ENCODE assay signal across 18 cellular contexts in the genomic region with DNA sequence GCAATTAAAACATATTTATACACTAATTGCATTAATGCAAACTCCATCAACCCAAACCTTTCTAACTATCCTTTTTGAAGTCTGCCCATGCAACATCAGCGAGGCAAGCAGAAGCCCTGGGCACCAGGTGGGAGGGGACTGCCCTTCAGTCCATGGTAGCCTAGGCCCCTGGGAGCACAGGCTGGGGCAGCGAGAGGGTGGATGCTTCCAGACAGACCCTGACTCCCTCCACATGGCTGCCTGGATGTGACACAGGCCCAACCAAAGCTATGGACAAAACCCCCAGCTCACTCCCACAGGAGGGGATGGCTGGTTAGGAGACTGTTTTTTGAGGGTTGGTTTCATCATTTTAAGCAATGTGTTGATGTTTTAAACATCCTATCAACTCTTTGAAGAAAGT. TPM values are rescaled to one million over a fixed set of nuclear protein-coding genes. Genes with fewer than 3 reads are reported as not detected.
A peak's percentile ranks its signal among the peaks of the same experiment; 100 is the strongest.
DNase-seq lines count a peak whose midpoint lies in the region; ATAC-seq, FAIRE-seq and TF ChIP-seq lines count a peak whose summit lies in the region.
"Had no signal": no experiment of that assay in that cellular context is flagged by ENCODE, and none has a peak within 500 bp of the region (broad histone marks: within the 10 kb centered on the region; RNA-seq: fewer than 3 reads in every experiment).

No MANE protein-coding gene starts in this region.

- POLR2A ChIA-PET in PC-3 (lab: Charles Lee; ENCODE audit: unreplicated experiment) = no interaction called here
- POLR2A ChIA-PET in HepG2 (lab: Yijun Ruan, JAX) = no interaction called here

- no peaks in the 10 kb centered on the region for H3K4me1 Mint-ChIP-seq in progenitor cell of endocrine pancreas (ENCODE audit: low read depth)

- CTCF ChIA-PET in PC-3 (lab: Charles Lee) (no interaction called here), HepG2 (lab: Yijun Ruan, JAX; ENCODE audit: low intra/inter-chr PET ratio, low total read pairs) (no interaction called here)

- H3K4me3 ChIP-seq in PC-3 (ENCODE audit: low read length) (no peak overlapping the region), HepG2 (replicated peaks in 1 of 3; ENCODE audit: insufficient read depth in 1 of 3, low read depth in 2 of 3, low read length in 3 of 3) (no peak overlapping the region), vagina (no peak overlapping the region)
- H3K4me3 ChIP-seq: BLaER1 treated with 17β-estradiol and CSF1 and Interleukin-3, amounts not matched to agents 10 nM and 100 nM had no signal

- H3K4me2 ChIP-seq in PC-3 (ENCODE audit: low read length) = no peak overlapping the region
- H3K4me2 ChIP-seq in HepG2 (ENCODE audit: low read depth, low read length) = no peak overlapping the region
- H3K4me2 ChIP-seq: BLaER1 treated with 17β-estradiol and CSF1 and Interleukin-3, amounts not matched to agents 10 nM and 100 nM had no signal

- in situ Hi-C loops in GM13977 (cut with MboI; ENCODE audit: low pct_unique_long_range_greater_than_20kb, low sequenced_read_pairs, unreplicated experiment) (no loop called here), HepG2 (cut with HindIII; ENCODE audit: extremely low pct_ligation_motif_present, low pct_unique_long_range_greater_than_20kb) (no loop called here)

- H3K79me2 ChIP-seq in PC-3 (ENCODE audit: low read length) = no peaks in the 10 kb centered on the region
- H3K79me2 ChIP-seq in HepG2 (ENCODE audit: insufficient read depth, low read length) = no peaks in the 10 kb centered on the region

- H3K27me3 Mint-ChIP-seq in progenitor cell of endocrine pancreas = no peaks in the 10 kb centered on the region
- H3K27me3 Mint-ChIP-seq: CD4-positive, alpha-beta T cell had no signal

- H3K9ac ChIP-seq in PC-3 (ENCODE audit: low read length) (no peak overlapping the region), HepG2 (ENCODE audit: insufficient read depth, low read depth, low read length) (no peak overlapping the region)
- H3K9ac ChIP-seq: BLaER1 treated with 17β-estradiol and CSF1 and Interleukin-3, amounts not matched to agents 10 nM and 100 nM had no signal

- H3K36me3 Mint-ChIP-seq in progenitor cell of endocrine pancreas (ENCODE audit: insufficient read depth) = peaks cover 3% of the 10 kb centered on the region

- no peak for ATAC-seq in PC-3
- ATAC-seq in HepG2 = no peak

- no peak overlapping the region for H2AFZ ChIP-seq in PC-3 (ENCODE audit: low read length)
- H2AFZ ChIP-seq in HepG2 (ENCODE audit: low read length) = no peak overlapping the region

- BruUV-seq in PC-3 (replicated peaks; lab: Mats Ljungman, UMichigan) (TSS peak; percentile 15), HepG2 (replicated peaks; lab: Mats Ljungman, UMichigan) (TSS peak; percentile 53)

- H4K20me1 ChIP-seq in PC-3 (ENCODE audit: low read length) (no peaks in the 10 kb centered on the region), HepG2 (ENCODE audit: insufficient read depth, low read length) (no peaks in the 10 kb centered on the region)

- H3K27me3 ChIP-seq in PC-3 (ENCODE audit: low read length) (no peaks in the 10 kb centered on the region), HepG2 (ENCODE audit: control insufficient read depth in 1 of 2, insufficient read depth in 2 of 2, low read length in 2 of 2) (no peaks in the 10 kb centered on the region), vagina (no peaks in the 10 kb centered on the region)
- H3K27me3 ChIP-seq: BLaER1 treated with 17β-estradiol and CSF1 and Interleukin-3, amounts not matched to agents 10 nM and 100 nM had no signal

- H3K4me3 Mint-ChIP-seq in progenitor cell of endocrine pancreas (ENCODE audit: low read depth) = no peak overlapping the region
- H3K4me3 Mint-ChIP-seq: CD4-positive, alpha-beta T cell; HFFc6 had no signal

- peak; percentile 12 for DNase-seq in GM13977 (ENCODE audit: low spot score)
- no peak for DNase-seq in PC-3
- DNase-seq in HepG2 (ENCODE audit: low spot score) = no peak
- DNase-seq in progenitor cell of endocrine pancreas (ENCODE audit: low spot score, unreplicated experiment) = no peak
- no peak for DNase-seq in vagina (ENCODE audit: extremely low spot score in 2 of 2)
- no peak for DNase-seq in C1 segment of cervical spinal cord (lab: John Stamatoyannopoulos, UW)
- no peak for DNase-seq in iPS-NIHi7 (ENCODE audit: extremely low spot score)
- DNase-seq: ACHN; Calu3; CD4-positive, alpha-beta T cell; DMS 273 treated with DMSO at 0.1 percent for 48 hours; HCEC 1CT; HFFc6 had no signal

- TF ChIP-seq POLR2A in HepG2 (IDR thresholded peaks at IDR 0.05; ENCODE audit: insufficient read depth in 1 of 2, low read depth in 2 of 2, low read length in 2 of 2) (no peak), vagina (IDR thresholded peaks at IDR 0.05) (no peak)

- no peaks in the 10 kb centered on the region for H3K9me2 ChIP-seq in PC-3 (replicated peaks; ENCODE audit: low read length)

- 0 out of 2 replicates have a peak, but pooled peaks cover 3% of the 10 kb centered on the region for H3K36me3 ChIP-seq in PC-3 (ENCODE audit: low read depth, low read length)
- peaks cover 1 to 4% of the 10 kb centered on the region in 2 experiments; a peak in 2 of 5 replicates for H3K36me3 ChIP-seq in HepG2 (replicated peaks in 1 of 2; ENCODE audit: control insufficient read depth in 1 of 2, insufficient read depth in 2 of 2, low read length in 2 of 2)
- H3K36me3 ChIP-seq in vagina = peaks cover 0 to 21% of the 10 kb centered on the region in 2 donors

- H3F3A ChIP-seq in PC-3 (ENCODE audit: low read length, unreplicated experiment) = no peaks in the 10 kb centered on the region

- H3K9me3 ChIP-seq in PC-3 (ENCODE audit: low read length) (no peaks in the 10 kb centered on the region), HepG2 (ENCODE audit: low read length) (no peaks in the 10 kb centered on the region), vagina (no peaks in the 10 kb centered on the region)
- H3K9me3 ChIP-seq: BLaER1 treated with 17β-estradiol and CSF1 and Interleukin-3, amounts not matched to agents 10 nM and 100 nM had no signal

- no peaks in the 10 kb centered on the region for H3K4me1 ChIP-seq in PC-3 (ENCODE audit: insufficient read depth, low read length)
- peaks cover 22% of the 10 kb centered on the region for H3K4me1 ChIP-seq in HepG2 (ENCODE audit: insufficient read depth, low read length)
- no peaks in the 10 kb centered on the region for H3K4me1 ChIP-seq in vagina

- no peak for FAIRE-seq in HepG2 (lab: Jason Lieb, UNC)
- FAIRE-seq: HTR-8/SVneo had no signal

- no peak for TF ChIP-seq RAD21 in HepG2 (CRISPR knock-in tag; IDR thresholded peaks at IDR 0.05)

- TF ChIP-seq EP300 in HepG2 (IDR thresholded peaks at IDR 0.05; ENCODE audit: low read depth in 2 of 2, low read length in 2 of 2) (no peak), HepG2 (CRISPR knock-in tag; IDR thresholded peaks at IDR 0.05; ENCODE audit: borderline replicate concordance) (no peak)

- intact Hi-C loops in PC-3 (cut with micrococcal nuclease) = no loop called here
- intact Hi-C loops in HepG2 (cut with micrococcal nuclease; ENCODE audit: unreplicated experiment) = no loop called here
- intact Hi-C loops in vagina (cut with DNase I) = no loop called here

- WGBS in HepG2 (ENCODE audit: low lambda C conversion rate) = 95% methylated on average over 2 of the region's 2 CpGs

- TF ChIP-seq CTCF in GM13977 (IDR thresholded peaks at IDR 0.05; ENCODE audit: extremely low read depth, insufficient read depth, missing control alignments) = no peak
- no peak for TF ChIP-seq CTCF in PC-3 (conservative IDR thresholded peaks at IDR 0.05; ENCODE audit: low read depth, low read length)
- no peak for TF ChIP-seq CTCF in HepG2 (CRISPR knock-in tag; IDR thresholded peaks at IDR 0.05)
- TF ChIP-seq CTCF in progenitor cell of endocrine pancreas (IDR thresholded peaks at IDR 0.05; ENCODE audit: unreplicated experiment) = no peak
- TF ChIP-seq CTCF in vagina (IDR thresholded peaks at IDR 0.05) = no peak

- H3K27ac Mint-ChIP-seq in progenitor cell of endocrine pancreas = peak overlapping the region; percentile 33
- H3K27ac Mint-ChIP-seq: CD4-positive, alpha-beta T cell; HFFc6 had no signal

- no peak overlapping the region for H3K27ac ChIP-seq in PC-3 (ENCODE audit: low read length)
- H3K27ac ChIP-seq in HepG2 (ENCODE audit: extremely low read length, insufficient read depth, low read length) = no peak overlapping the region
- no peak overlapping the region for H3K27ac ChIP-seq in vagina
- H3K27ac ChIP-seq: BLaER1 treated with 17β-estradiol and CSF1 and Interleukin-3, amounts not matched to agents 10 nM and 100 nM had no signal

- no peaks in the 10 kb centered on the region for H3K9me3 Mint-ChIP-seq in progenitor cell of endocrine pancreas (ENCODE audit: low read depth)
- H3K9me3 Mint-ChIP-seq: CD4-positive, alpha-beta T cell; HFFc6 had no signal

RNA-seq across cellular contexts. Expression of a gene that starts 17.8 kb away (rescaled TPM):
- total RNA-seq in PC-3 (2014; rRNA removed) = 77.4 and 102 TPM in 2 replicates
- 52.4 and 52.5 TPM in 2 replicates for total RNA-seq in HepG2 (2016; rRNA removed; fragmentation: Illumina TruSeq; extraction: Trizol)
- total RNA-seq in HepG2 (2016; cell fraction: cytosol; rRNA removed; fragmentation: Illumina TruSeq; extraction: Trizol; ENCODE audit: low read depth) = 6.5 and 7.6 TPM in 2 replicates
- total RNA-seq in HepG2 (2016; cell fraction: insoluble cytoplasmic fraction; rRNA removed; fragmentation: Illumina TruSeq; extraction: Trizol) = 47.8 and 53.6 TPM in 2 replicates
- total RNA-seq in HepG2 (2016; cell fraction: membrane; rRNA removed; fragmentation: Illumina TruSeq; extraction: Trizol) = 11.1 and 12.6 TPM in 2 replicates
- total RNA-seq in HepG2 (2016; cell fraction: nucleus; rRNA removed; fragmentation: Illumina TruSeq; extraction: Trizol) = 22.3 and 30.2 TPM in 2 replicates
- polyA plus RNA-seq in HepG2 (2011; rRNA removed) = 18.3 and 20.2 TPM in 2 replicates
- 11.1 and 11.8 TPM in 2 replicates for polyA plus RNA-seq in HepG2 (2011; cell fraction: cytosol; rRNA removed)
- 22.8 and 33.3 TPM in 2 replicates for polyA plus RNA-seq in HepG2 (2011; cell fraction: nucleus; rRNA removed)
- polyA plus RNA-seq in HepG2 (2012) = 19.1 and 36.0 TPM in 2 replicates
- polyA plus RNA-seq in HepG2 (2016; cell fraction: cytosol; fragmentation: Illumina TruSeq; extraction: Trizol; ENCODE audit: low read depth) = 3.5 and 3.9 TPM in 2 replicates
- 46.2 and 54.8 TPM in 2 replicates for polyA plus RNA-seq in HepG2 (2016; cell fraction: insoluble cytoplasmic fraction; fragmentation: Illumina TruSeq; extraction: Trizol; ENCODE audit: low read depth)
- 9.2 and 9.3 TPM in 2 replicates for polyA plus RNA-seq in HepG2 (2016; cell fraction: membrane; fragmentation: Illumina TruSeq; extraction: Trizol; ENCODE audit: low read depth)
- 63.9 and 68.5 TPM in 2 replicates for polyA plus RNA-seq in HepG2 (2016; cell fraction: nucleus; fragmentation: Illumina TruSeq; extraction: Trizol; ENCODE audit: insufficient read depth, low read depth)
- 12.3 and 17.4 TPM in 2 replicates for polyA minus RNA-seq in HepG2 (2011; rRNA and poly(A)+ RNA removed; ENCODE audit: low replicate concordance)
- 12.0 and 18.0 TPM in 2 replicates for polyA minus RNA-seq in HepG2 (2011; cell fraction: cytosol; rRNA and poly(A)+ RNA removed)
- 10.1 and 11.3 TPM in 2 replicates for polyA minus RNA-seq in HepG2 (2011; cell fraction: nucleus; rRNA and poly(A)+ RNA removed)
- total RNA-seq in progenitor cell of endocrine pancreas = 54.9 and 57.0 TPM in 2 replicates
- total RNA-seq in vagina = 32.4 TPM

RNA-seq across cellular contexts. Expression of a gene that starts 41.5 kb away (rescaled TPM):
- total RNA-seq in PC-3 (2014; rRNA removed) (10.8 and 14.3 TPM in 2 replicates), HepG2 (2016; rRNA removed; fragmentation: Illumina TruSeq; extraction: Trizol) (55.8 and 56.3 TPM in 2 replicates), progenitor cell of endocrine pancreas (10.8 and 12.0 TPM in 2 replicates), vagina (not detected)
- total RNA-seq in HepG2 (2016; cell fraction: cytosol; rRNA removed; fragmentation: Illumina TruSeq; extraction: Trizol; ENCODE audit: low read depth) = 360 and 516 TPM in 2 replicates
- 54.3 and 58.0 TPM in 2 replicates for total RNA-seq in HepG2 (2016; cell fraction: insoluble cytoplasmic fraction; rRNA removed; fragmentation: Illumina TruSeq; extraction: Trizol)
- total RNA-seq in HepG2 (2016; cell fraction: membrane; rRNA removed; fragmentation: Illumina TruSeq; extraction: Trizol) = 94.8 and 147 TPM in 2 replicates
- total RNA-seq in HepG2 (2016; cell fraction: nucleus; rRNA removed; fragmentation: Illumina TruSeq; extraction: Trizol) = 35.3 and 45.5 TPM in 2 replicates
- polyA plus RNA-seq in HepG2 (2011; rRNA removed) = 12.4 and 22.2 TPM in 2 replicates
- polyA plus RNA-seq in HepG2 (2011; cell fraction: cytosol; rRNA removed) = 15.0 and 35.9 TPM in 2 replicates
- 20.1 and 21.5 TPM in 2 replicates for polyA plus RNA-seq in HepG2 (2011; cell fraction: nucleus; rRNA removed)
- 18.7 and 18.9 TPM in 2 replicates for polyA plus RNA-seq in HepG2 (2012)
- polyA plus RNA-seq in HepG2 (2016; cell fraction: cytosol; fragmentation: Illumina TruSeq; extraction: Trizol; ENCODE audit: low read depth) = 172 and 230 TPM in 2 replicates
- polyA plus RNA-seq in HepG2 (2016; cell fraction: insoluble cytoplasmic fraction; fragmentation: Illumina TruSeq; extraction: Trizol; ENCODE audit: low read depth) = 45.5 and 47.9 TPM in 2 replicates
- 82.1 and 104 TPM in 2 replicates for polyA plus RNA-seq in HepG2 (2016; cell fraction: membrane; fragmentation: Illumina TruSeq; extraction: Trizol; ENCODE audit: low read depth)
- polyA plus RNA-seq in HepG2 (2016; cell fraction: nucleus; fragmentation: Illumina TruSeq; extraction: Trizol; ENCODE audit: insufficient read depth, low read depth) = 32.0 and 32.8 TPM in 2 replicates
- polyA minus RNA-seq in HepG2 (2011; rRNA and poly(A)+ RNA removed; ENCODE audit: low replicate concordance) = 29.5 TPM in 1 of 2 replicates, not detected in the other
- 18.6 and 19.1 TPM in 2 replicates for polyA minus RNA-seq in HepG2 (2011; cell fraction: cytosol; rRNA and poly(A)+ RNA removed)
- 17.1 and 18.4 TPM in 2 replicates for polyA minus RNA-seq in HepG2 (2011; cell fraction: nucleus; rRNA and poly(A)+ RNA removed)
- total RNA-seq: A172, Daoy, H4 had no signal

RNA-seq across cellular contexts. Expression of a gene that starts 42.9 kb away (rescaled TPM):
- total RNA-seq in PC-3 (2014; rRNA removed) (60.9 and 64.1 TPM in 2 replicates), HepG2 (2016; rRNA removed; fragmentation: Illumina TruSeq; extraction: Trizol) (20.4 and 33.8 TPM in 2 replicates), progenitor cell of endocrine pancreas (43.8 and 47.7 TPM in 2 replicates), vagina (62.9 TPM)
- 4.7 and 5.7 TPM in 2 replicates for total RNA-seq in HepG2 (2016; cell fraction: cytosol; rRNA removed; fragmentation: Illumina TruSeq; extraction: Trizol; ENCODE audit: low read depth)
- 17.2 and 21.3 TPM in 2 replicates for total RNA-seq in HepG2 (2016; cell fraction: insoluble cytoplasmic fraction; rRNA removed; fragmentation: Illumina TruSeq; extraction: Trizol)
- 17.1 and 18.2 TPM in 2 replicates for total RNA-seq in HepG2 (2016; cell fraction: membrane; rRNA removed; fragmentation: Illumina TruSeq; extraction: Trizol)
- 17.8 and 20.6 TPM in 2 replicates for total RNA-seq in HepG2 (2016; cell fraction: nucleus; rRNA removed; fragmentation: Illumina TruSeq; extraction: Trizol)
- 19.0 and 30.1 TPM in 2 replicates for polyA plus RNA-seq in HepG2 (2011; rRNA removed)
- 11.3 and 14.0 TPM in 2 replicates for polyA plus RNA-seq in HepG2 (2011; cell fraction: cytosol; rRNA removed)
- polyA plus RNA-seq in HepG2 (2011; cell fraction: nucleus; rRNA removed) = 34.2 TPM in 2 replicates
- polyA plus RNA-seq in HepG2 (2012) = 18.2 and 19.8 TPM in 2 replicates
- polyA plus RNA-seq in HepG2 (2016; cell fraction: cytosol; fragmentation: Illumina TruSeq; extraction: Trizol; ENCODE audit: low read depth) = 5.7 and 6.7 TPM in 2 replicates
- polyA plus RNA-seq in HepG2 (2016; cell fraction: insoluble cytoplasmic fraction; fragmentation: Illumina TruSeq; extraction: Trizol; ENCODE audit: low read depth) = 33.6 and 43.4 TPM in 2 replicates
- polyA plus RNA-seq in HepG2 (2016; cell fraction: membrane; fragmentation: Illumina TruSeq; extraction: Trizol; ENCODE audit: low read depth) = 16.8 and 19.5 TPM in 2 replicates
- polyA plus RNA-seq in HepG2 (2016; cell fraction: nucleus; fragmentation: Illumina TruSeq; extraction: Trizol; ENCODE audit: insufficient read depth, low read depth) = 33.5 and 33.9 TPM in 2 replicates
- 21.1 and 36.0 TPM in 2 replicates for polyA minus RNA-seq in HepG2 (2011; rRNA and poly(A)+ RNA removed; ENCODE audit: low replicate concordance)
- polyA minus RNA-seq in HepG2 (2011; cell fraction: cytosol; rRNA and poly(A)+ RNA removed) = 17.0 and 22.2 TPM in 2 replicates
- 32.4 and 38.9 TPM in 2 replicates for polyA minus RNA-seq in HepG2 (2011; cell fraction: nucleus; rRNA and poly(A)+ RNA removed)

RNA-seq across cellular contexts. Expression of a gene that starts 43.2 kb away (rescaled TPM):
- total RNA-seq in PC-3 (2014; rRNA removed) (17.1 and 19.6 TPM in 2 replicates), HepG2 (2016; rRNA removed; fragmentation: Illumina TruSeq; extraction: Trizol) (8.7 and 9.3 TPM in 2 replicates), progenitor cell of endocrine pancreas (11.5 and 11.9 TPM in 2 replicates), vagina (8.8 TPM)
- 1.4 and 1.6 TPM in 2 replicates for total RNA-seq in HepG2 (2016; cell fraction: cytosol; rRNA removed; fragmentation: Illumina TruSeq; extraction: Trizol; ENCODE audit: low read depth)
- 8.7 and 9.2 TPM in 2 replicates for total RNA-seq in HepG2 (2016; cell fraction: insoluble cytoplasmic fraction; rRNA removed; fragmentation: Illumina TruSeq; extraction: Trizol)
- 4.1 and 4.7 TPM in 2 replicates for total RNA-seq in HepG2 (2016; cell fraction: membrane; rRNA removed; fragmentation: Illumina TruSeq; extraction: Trizol)
- 5.0 and 6.1 TPM in 2 replicates for total RNA-seq in HepG2 (2016; cell fraction: nucleus; rRNA removed; fragmentation: Illumina TruSeq; extraction: Trizol)
- 4.6 and 4.8 TPM in 2 replicates for polyA plus RNA-seq in HepG2 (2011; rRNA removed)
- 3.6 and 3.7 TPM in 2 replicates for polyA plus RNA-seq in HepG2 (2011; cell fraction: cytosol; rRNA removed)
- 7.8 and 8.5 TPM in 2 replicates for polyA plus RNA-seq in HepG2 (2011; cell fraction: nucleus; rRNA removed)
- polyA plus RNA-seq in HepG2 (2012) = 3.3 and 3.7 TPM in 2 replicates
- 0.69 and 0.75 TPM in 2 replicates for polyA plus RNA-seq in HepG2 (2016; cell fraction: cytosol; fragmentation: Illumina TruSeq; extraction: Trizol; ENCODE audit: low read depth)
- polyA plus RNA-seq in HepG2 (2016; cell fraction: insoluble cytoplasmic fraction; fragmentation: Illumina TruSeq; extraction: Trizol; ENCODE audit: low read depth) = 6.4 and 7.8 TPM in 2 replicates
- polyA plus RNA-seq in HepG2 (2016; cell fraction: membrane; fragmentation: Illumina TruSeq; extraction: Trizol; ENCODE audit: low read depth) = 1.5 and 1.9 TPM in 2 replicates
- 17.0 and 22.7 TPM in 2 replicates for polyA plus RNA-seq in HepG2 (2016; cell fraction: nucleus; fragmentation: Illumina TruSeq; extraction: Trizol; ENCODE audit: insufficient read depth, low read depth)
- 3.1 and 7.0 TPM in 2 replicates for polyA minus RNA-seq in HepG2 (2011; rRNA and poly(A)+ RNA removed; ENCODE audit: low replicate concordance)
- polyA minus RNA-seq in HepG2 (2011; cell fraction: cytosol; rRNA and poly(A)+ RNA removed) = 1.3 and 2.0 TPM in 2 replicates
- 2.4 and 3.9 TPM in 2 replicates for polyA minus RNA-seq in HepG2 (2011; cell fraction: nucleus; rRNA and poly(A)+ RNA removed)

Comparison
In these comparisons a context has a peak if more than half of its experiments do, and no peak if none do; other contexts are left out.
1. RNA of a gene that starts 41.5 kb away (total RNA-seq): 35.3 to 516 TPM in HepG2, 10.8 to 12.0 TPM in progenitor cell of endocrine pancreas and 10.8 to 14.3 TPM in PC-3; not detected in vagina (single experiment); every median in the first group is over 10 times any median in the second.